ENCODE assay signal across 1 cellular context in the genomic region with DNA sequence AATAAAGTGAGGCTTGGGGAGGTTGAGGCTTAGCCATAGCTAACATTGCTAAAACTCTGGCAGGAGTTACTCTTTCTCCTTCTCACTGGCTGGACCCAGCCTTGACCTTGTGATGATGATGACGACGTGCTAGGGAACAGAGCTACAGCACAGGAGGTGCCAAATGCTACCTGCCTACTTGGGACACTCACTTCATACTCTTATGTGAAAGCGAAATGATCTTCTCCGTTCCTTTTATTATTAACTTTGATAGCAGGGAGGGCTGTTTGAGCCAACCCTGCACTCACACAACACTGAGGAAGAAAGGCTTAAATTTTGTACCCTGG.
TF ChIP-seq lines count a peak whose summit lies in the region.

No MANE protein-coding gene starts in this region.

TF ChIP-seq in GM23338, 12 proteins besides CTCF, POLR2A, EP300 and RAD21 (continued from another document):
- TF ChIP-seq, protein P1, sequence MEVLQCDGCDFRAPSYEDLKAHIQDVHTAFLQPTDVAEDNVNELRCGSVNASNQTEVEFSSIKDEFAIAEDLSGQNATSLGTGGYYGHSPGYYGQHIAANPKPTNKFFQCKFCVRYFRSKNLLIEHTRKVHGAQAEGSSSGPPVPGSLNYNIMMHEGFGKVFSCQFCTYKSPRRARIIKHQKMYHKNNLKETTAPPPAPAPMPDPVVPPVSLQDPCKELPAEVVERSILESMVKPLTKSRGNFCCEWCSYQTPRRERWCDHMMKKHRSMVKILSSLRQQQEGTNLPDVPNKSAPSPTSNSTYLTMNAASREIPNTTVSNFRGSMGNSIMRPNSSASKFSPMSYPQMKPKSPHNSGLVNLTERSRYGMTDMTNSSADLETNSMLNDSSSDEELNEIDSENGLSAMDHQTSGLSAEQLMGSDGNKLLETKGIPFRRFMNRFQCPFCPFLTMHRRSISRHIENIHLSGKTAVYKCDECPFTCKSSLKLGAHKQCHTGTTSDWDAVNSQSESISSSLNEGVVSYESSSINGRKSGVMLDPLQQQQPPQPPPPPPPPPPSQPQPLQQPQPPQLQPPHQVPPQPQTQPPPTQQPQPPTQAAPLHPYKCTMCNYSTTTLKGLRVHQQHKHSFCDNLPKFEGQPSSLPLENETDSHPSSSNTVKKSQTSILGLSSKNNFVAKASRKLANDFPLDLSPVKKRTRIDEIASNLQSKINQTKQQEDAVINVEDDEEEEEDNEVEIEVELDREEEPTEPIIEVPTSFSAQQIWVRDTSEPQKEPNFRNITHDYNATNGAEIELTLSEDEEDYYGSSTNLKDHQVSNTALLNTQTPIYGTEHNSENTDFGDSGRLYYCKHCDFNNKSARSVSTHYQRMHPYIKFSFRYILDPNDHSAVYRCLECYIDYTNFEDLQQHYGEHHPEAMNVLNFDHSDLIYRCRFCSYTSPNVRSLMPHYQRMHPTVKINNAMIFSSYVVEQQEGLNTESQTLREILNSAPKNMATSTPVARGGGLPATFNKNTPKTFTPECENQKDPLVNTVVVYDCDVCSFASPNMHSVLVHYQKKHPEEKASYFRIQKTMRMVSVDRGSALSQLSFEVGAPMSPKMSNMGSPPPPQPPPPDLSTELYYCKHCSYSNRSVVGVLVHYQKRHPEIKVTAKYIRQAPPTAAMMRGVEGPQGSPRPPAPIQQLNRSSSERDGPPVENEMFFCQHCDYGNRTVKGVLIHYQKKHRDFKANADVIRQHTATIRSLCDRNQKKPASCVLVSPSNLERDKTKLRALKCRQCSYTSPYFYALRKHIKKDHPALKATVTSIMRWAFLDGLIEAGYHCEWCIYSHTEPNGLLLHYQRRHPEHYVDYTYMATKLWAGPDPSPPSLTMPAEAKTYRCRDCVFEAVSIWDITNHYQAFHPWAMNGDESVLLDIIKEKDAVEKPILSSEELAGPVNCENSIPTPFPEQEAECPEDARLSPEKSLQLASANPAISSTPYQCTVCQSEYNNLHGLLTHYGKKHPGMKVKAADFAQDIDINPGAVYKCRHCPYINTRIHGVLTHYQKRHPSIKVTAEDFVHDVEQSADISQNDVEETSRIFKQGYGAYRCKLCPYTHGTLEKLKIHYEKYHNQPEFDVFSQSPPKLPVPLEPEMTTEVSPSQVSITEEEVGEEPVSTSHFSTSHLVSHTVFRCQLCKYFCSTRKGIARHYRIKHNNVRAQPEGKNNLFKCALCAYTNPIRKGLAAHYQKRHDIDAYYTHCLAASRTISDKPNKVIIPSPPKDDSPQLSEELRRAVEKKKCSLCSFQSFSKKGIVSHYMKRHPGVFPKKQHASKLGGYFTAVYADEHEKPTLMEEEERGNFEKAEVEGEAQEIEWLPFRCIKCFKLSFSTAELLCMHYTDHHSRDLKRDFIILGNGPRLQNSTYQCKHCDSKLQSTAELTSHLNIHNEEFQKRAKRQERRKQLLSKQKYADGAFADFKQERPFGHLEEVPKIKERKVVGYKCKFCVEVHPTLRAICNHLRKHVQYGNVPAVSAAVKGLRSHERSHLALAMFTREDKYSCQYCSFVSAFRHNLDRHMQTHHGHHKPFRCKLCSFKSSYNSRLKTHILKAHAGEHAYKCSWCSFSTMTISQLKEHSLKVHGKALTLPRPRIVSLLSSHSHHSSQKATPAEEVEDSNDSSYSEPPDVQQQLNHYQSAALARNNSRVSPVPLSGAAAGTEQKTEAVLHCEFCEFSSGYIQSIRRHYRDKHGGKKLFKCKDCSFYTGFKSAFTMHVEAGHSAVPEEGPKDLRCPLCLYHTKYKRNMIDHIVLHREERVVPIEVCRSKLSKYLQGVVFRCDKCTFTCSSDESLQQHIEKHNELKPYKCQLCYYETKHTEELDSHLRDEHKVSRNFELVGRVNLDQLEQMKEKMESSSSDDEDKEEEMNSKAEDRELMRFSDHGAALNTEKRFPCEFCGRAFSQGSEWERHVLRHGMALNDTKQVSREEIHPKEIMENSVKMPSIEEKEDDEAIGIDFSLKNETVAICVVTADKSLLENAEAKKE (CRISPR knock-in tag; IDR thresholded peaks at IDR 0.05), result no peak
